8 cellular contexts compared by ENCODE assay signal in the genomic region with DNA sequence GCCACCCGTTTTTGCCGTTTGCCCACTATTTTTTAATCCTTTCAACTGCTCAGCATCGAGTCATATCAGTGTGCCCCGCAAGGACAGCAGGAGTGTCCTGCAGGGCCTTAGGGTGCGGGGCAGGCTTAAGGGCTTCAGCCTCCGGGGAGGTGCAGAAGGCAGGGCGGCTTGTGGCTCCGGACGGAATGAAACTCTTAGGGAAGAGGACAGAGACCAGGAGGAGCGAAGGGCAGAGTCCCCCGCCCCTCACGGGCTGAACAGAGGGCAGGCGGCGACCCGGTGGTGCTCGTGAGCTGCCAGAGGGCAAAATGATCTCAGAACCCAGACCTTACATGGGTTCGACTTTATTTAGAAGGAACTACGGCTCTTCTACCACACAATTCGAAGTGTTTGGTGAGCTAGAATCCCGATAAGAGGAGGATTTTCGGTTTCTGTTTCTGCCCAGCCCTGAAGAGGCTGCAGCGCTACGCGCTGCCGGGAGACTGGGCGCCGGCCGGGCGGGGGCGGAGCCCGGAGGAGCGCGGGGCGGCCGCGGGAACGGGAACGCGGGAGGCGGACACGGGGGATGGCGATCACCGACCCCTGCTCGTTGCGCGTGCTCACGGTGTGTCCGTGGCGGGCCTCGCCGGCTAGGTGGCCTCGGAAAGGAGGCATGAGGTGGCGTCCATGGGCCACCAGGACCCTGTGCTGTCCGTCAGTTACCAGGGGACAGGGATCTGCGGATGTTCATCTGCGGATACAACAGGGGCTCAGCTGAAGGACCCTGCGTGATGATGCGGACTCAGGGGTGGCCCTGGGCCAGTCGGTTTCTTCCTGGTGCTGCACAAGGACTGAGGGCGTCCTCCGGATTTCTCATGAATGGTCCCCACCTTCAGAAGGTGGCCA. TPM values are rescaled to one million over a fixed set of nuclear protein-coding genes. Genes with fewer than 3 reads are reported as not detected.
DNase-seq lines count a peak whose midpoint lies in the region; ATAC-seq and TF ChIP-seq lines count a peak whose summit lies in the region.

No MANE protein-coding gene starts in this region.

- ATAC-seq in DND-41 (ENCODE audit: insufficient read depth, low read depth), result peak; percentile 75
- ATAC-seq in GM21367 (IDR thresholded peaks at IDR 0.05; ENCODE audit: unreplicated experiment), result peak; percentile 44
- peak; percentile 40 to 84 (median 78) for ATAC-seq in heart left ventricle

- peak overlapping the region; percentile 79 for H3K4me2 ChIP-seq in DND-41 (ENCODE audit: insufficient read depth, low read length)
- peak overlapping the region; percentile 92 for H3K4me2 ChIP-seq in SK-N-SH

- TF ChIP-seq EP300 in SK-N-SH (IDR thresholded peaks at IDR 0.05; ENCODE audit: borderline replicate concordance in 1 of 2, low read depth in 1 of 2, low read length in 1 of 2), result no peak

- no peak for TF ChIP-seq POLR2A in heart left ventricle (IDR thresholded peaks at IDR 0.05)

- H2AFZ ChIP-seq in DND-41 (ENCODE audit: low read depth, low read length) (peak overlapping the region; percentile 83), SK-N-SH (ENCODE audit: low read depth) (peak overlapping the region; percentile 87)

- CTCF ChIA-PET in SK-N-SH (lab: Yijun Ruan, JAX), result no interaction called here

- H3K4me3 ChIP-seq in DND-41 (ENCODE audit: low read depth in 1 of 2, low read length in 2 of 2) (peak overlapping the region; percentile 43 to 61; a peak in 3 of 4 replicates), SK-N-SH (ENCODE audit: low read depth in 2 of 2, low read length in 1 of 2) (peak overlapping the region; percentile 60 to 76), heart left ventricle (peak overlapping the region; percentile 39 to 85 (median 70))

- peaks cover 15% of the 10 kb centered on the region for H3F3A ChIP-seq in SK-N-SH (replicated peaks; ENCODE audit: insufficient read depth)

- WGBS in SK-N-SH (ENCODE audit: low lambda C conversion rate), result 2% methylated on average over 18 of the region's 61 CpGs
- WGBS in adipose tissue, 3 donors, result 1 to 2% (median 1%) methylated on average over 58 to 61 of the region's 61 CpGs
- WGBS in heart left ventricle, 4 donors, result 2 to 3% (median 2%) methylated on average over 42 to 61 of the region's 61 CpGs

- H3K36me3 ChIP-seq in DND-41 (ENCODE audit: insufficient read depth, low read length) (no peaks in the 10 kb centered on the region), SK-N-SH (replicated peaks in 1 of 2; ENCODE audit: control insufficient read depth in 1 of 2, insufficient read depth in 2 of 2, low read length in 1 of 2) (no peaks in the 10 kb centered on the region), heart left ventricle (no peaks in the 10 kb centered on the region)

- H3K9me2 ChIP-seq in SK-N-SH, result no peaks in the 10 kb centered on the region

- no peak for TF ChIP-seq CTCF in DND-41 (IDR thresholded peaks at IDR 0.05; ENCODE audit: borderline replicate concordance, extremely low read depth, low read length, poor library complexity, severe bottlenecking)
- TF ChIP-seq CTCF in SK-N-SH (IDR thresholded peaks at IDR 0.05), result no peak
- TF ChIP-seq CTCF in heart left ventricle (IDR thresholded peaks at IDR 0.05), result no peak

- H4K20me1 ChIP-seq in DND-41 (ENCODE audit: insufficient read depth, low read length) (no peaks in the 10 kb centered on the region), SK-N-SH (ENCODE audit: insufficient read depth) (no peaks in the 10 kb centered on the region)

- no peak for TF ChIP-seq RAD21 in SK-N-SH (IDR thresholded peaks at IDR 0.05; ENCODE audit: low read length)

- H3K27me3 ChIP-seq in DND-41 (ENCODE audit: insufficient read depth, low read length, poor library complexity) (no peaks in the 10 kb centered on the region), SK-N-SH (ENCODE audit: insufficient read depth) (no peaks in the 10 kb centered on the region), heart left ventricle (no peaks in the 10 kb centered on the region)

- intact Hi-C loops in heart left ventricle (cut with DNase I), result loop anchor here in 3 of 10 donors (10.0 kb wide), 2 partner anchors 87 to 187 kb away; a partner anchor contains a TSS

- peaks cover 36% of the 10 kb centered on the region for H3K4me1 ChIP-seq in DND-41 (ENCODE audit: insufficient read depth, low read length)
- peaks cover 12 to 13% of the 10 kb centered on the region in 2 experiments; a peak in 3 of 4 replicates for H3K4me1 ChIP-seq in SK-N-SH (ENCODE audit: control insufficient read depth in 1 of 2, insufficient read depth in 2 of 2, low read depth in 1 of 2, low read length in 1 of 2)
- H3K4me1 ChIP-seq in heart left ventricle, result peaks cover 0 to 75% (median 35%) of the 10 kb centered on the region in 12 donors

- DNase-seq in DND-41 (peak; percentile 70), HT-29 (ENCODE audit: low spot score) (peak; percentile 55), SK-N-SH (peak; percentile 85), heart left ventricle (peak; percentile 70 to 83 (median 73)), pons (ENCODE audit: low spot score) (peak; percentile 55), NCI-H2171 (lab: John Stamatoyannopoulos, UW) (no peak)

- H3K27ac ChIP-seq in DND-41 (ENCODE audit: low read length) (peak overlapping the region; percentile 78), SK-N-SH (ENCODE audit: low read depth in 2 of 2, low read length in 1 of 2) (peak overlapping the region; percentile 73 to 89), adipose tissue (ENCODE audit: low read depth, low read length) (peak overlapping the region; percentile 87), heart left ventricle (peak overlapping the region; percentile 81 to 99 (median 94))

- H3K9me3 ChIP-seq in DND-41 (ENCODE audit: insufficient read depth, low read length, severe bottlenecking), result no peaks in the 10 kb centered on the region
- H3K9me3 ChIP-seq in SK-N-SH, result no peaks in the 10 kb centered on the region
- H3K9me3 ChIP-seq in heart left ventricle, result peaks cover 0 to 6% (median 0%) of the 10 kb centered on the region in 12 donors

- H3K79me2 ChIP-seq in DND-41 (ENCODE audit: insufficient read depth, low read length) (peaks cover 12% of the 10 kb centered on the region), SK-N-SH (ENCODE audit: insufficient read depth) (peaks cover 7% of the 10 kb centered on the region)

- POLR2A ChIA-PET in SK-N-SH (lab: Yijun Ruan, JAX), result interaction anchor here (0.6 kb wide), 1 partner anchor 32 kb away, joined by 3 read pairs; no protein-coding TSS in a partner anchor

- peak overlapping the region; percentile 66 for H3K9ac ChIP-seq in DND-41 (ENCODE audit: low read depth, low read length)
- peak overlapping the region; percentile 87 for H3K9ac ChIP-seq in SK-N-SH

TF ChIP-seq in SK-N-SH, 30 proteins besides CTCF, POLR2A, EP300 and RAD21:
- TF ChIP-seq TAF1 (IDR thresholded peaks at IDR 0.05; ENCODE audit: borderline replicate concordance, low read depth, low read length) (peak; percentile 39; the same call in 1 of the 2 replicates), POLR2AphosphoS5 (IDR thresholded peaks at IDR 0.05; ENCODE audit: low read depth, low read length) (peak; percentile 57), NRF1 (IDR thresholded peaks at IDR 0.05; ENCODE audit: low read depth, low read length) (0 out of 2 replicates have a peak, but pooled peaks have one; percentile 11)
- TF ChIP-seq, protein P1, sequence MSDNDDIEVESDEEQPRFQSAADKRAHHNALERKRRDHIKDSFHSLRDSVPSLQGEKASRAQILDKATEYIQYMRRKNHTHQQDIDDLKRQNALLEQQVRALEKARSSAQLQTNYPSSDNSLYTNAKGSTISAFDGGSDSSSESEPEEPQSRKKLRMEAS (IDR thresholded peaks at IDR 0.05; ENCODE audit: low read depth), result 0 out of 2 replicates have a peak, but pooled peaks have one; percentile 13
- TF ChIP-seq, protein P2, sequence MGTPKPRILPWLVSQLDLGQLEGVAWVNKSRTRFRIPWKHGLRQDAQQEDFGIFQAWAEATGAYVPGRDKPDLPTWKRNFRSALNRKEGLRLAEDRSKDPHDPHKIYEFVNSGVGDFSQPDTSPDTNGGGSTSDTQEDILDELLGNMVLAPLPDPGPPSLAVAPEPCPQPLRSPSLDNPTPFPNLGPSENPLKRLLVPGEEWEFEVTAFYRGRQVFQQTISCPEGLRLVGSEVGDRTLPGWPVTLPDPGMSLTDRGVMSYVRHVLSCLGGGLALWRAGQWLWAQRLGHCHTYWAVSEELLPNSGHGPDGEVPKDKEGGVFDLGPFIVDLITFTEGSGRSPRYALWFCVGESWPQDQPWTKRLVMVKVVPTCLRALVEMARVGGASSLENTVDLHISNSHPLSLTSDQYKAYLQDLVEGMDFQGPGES (IDR thresholded peaks at IDR 0.05; ENCODE audit: low read depth, low read length), result no peak

RNA-seq across cellular contexts. Expression of a gene that starts 4.3 kb away (rescaled TPM):
- total RNA-seq in HT-29 (2014; rRNA removed; shearing (Covaris generic)), result 23.6 and 28.4 TPM in 2 replicates
- polyA plus RNA-seq in SK-N-SH (2012; rRNA removed), result 38.1 and 50.6 TPM in 2 replicates
- 51.6 and 62.3 TPM in 2 replicates for polyA plus RNA-seq in SK-N-SH (2012; cell fraction: cytosol; rRNA removed)
- polyA plus RNA-seq in SK-N-SH (2012; cell fraction: nucleus; rRNA removed), result 23.2 and 49.5 TPM in 2 replicates
- polyA plus RNA-seq in adipose tissue, result 10 to 100 TPM; 36.7 to 67.8 (median 41.8) TPM
- total RNA-seq in heart left ventricle, result 100 to 1,000 TPM in 2 of 9 donors, 10 to 100 TPM in 7; 52.2 to 133 (median 67.6) TPM
- 10 to 100 TPM; 32.6 to 48.8 TPM for polyA plus RNA-seq in heart left ventricle
